Comparison of ENCODE assay signal across 19 cellular contexts in genomic region chr11:85483861-85484260, GRCh38.
A peak's percentile ranks its signal among the peaks of the same experiment; 100 is the strongest.
DNase-seq lines count a peak whose midpoint lies in the region; ATAC-seq and TF ChIP-seq lines count a peak whose summit lies in the region.
"Had no signal": no experiment of that assay in that cellular context is flagged by ENCODE, and none has a peak within 500 bp of the region (broad histone marks: within the 10 kb centered on the region; RNA-seq: fewer than 3 reads in every experiment).

No MANE protein-coding gene starts in this region.

- WGBS in neuronal stem cell (ENCODE audit: extremely low coverage in 2 of 2, insufficient read length in 2 of 2, insufficient replicate concordance in 1 of 2), 2 donors = no CpG with 5 or more reads among the region's 20 CpGs

- H3K9ac ChIP-seq in neuronal stem cell (ENCODE audit: low read depth, low read length, poor library complexity) = no peak overlapping the region

- H3K79me1 ChIP-seq in neuronal stem cell (ENCODE audit: low read depth, low read length) = no peaks in the 10 kb centered on the region

- TF ChIP-seq CTCF in AG09319 (IDR thresholded peaks at IDR 0.05; ENCODE audit: low read depth, low read length) (no peak), fibroblast of the aortic adventitia (IDR thresholded peaks at IDR 0.05; ENCODE audit: insufficient read depth, low read length) (no peak)

- no peak overlapping the region for H2BK15ac ChIP-seq in neuronal stem cell (ENCODE audit: low read length)

- H3K14ac ChIP-seq in neuronal stem cell (ENCODE audit: low read length) = no peak overlapping the region

- no peaks in the 10 kb centered on the region for H3K4me1 ChIP-seq in neuronal stem cell (ENCODE audit: control insufficient read depth in 2 of 2, insufficient read depth in 1 of 2, low read depth in 1 of 2, low read length in 2 of 2)

- no peak overlapping the region for H4K8ac ChIP-seq in neuronal stem cell (ENCODE audit: low read depth, low read length)

- H3K9me3 ChIP-seq in neuronal stem cell (replicated peaks in 1 of 2; ENCODE audit: control insufficient read depth in 2 of 2, insufficient read depth in 1 of 2, low read depth in 1 of 2, low read length in 2 of 2) = peaks cover 0 to 5% of the 10 kb centered on the region in 2 donors

- no peak overlapping the region for H2BK12ac ChIP-seq in neuronal stem cell (ENCODE audit: low read length)

- H3K36me3 ChIP-seq in neuronal stem cell (replicated peaks in 1 of 2; ENCODE audit: control insufficient read depth in 2 of 2, insufficient read depth in 2 of 2, low read length in 2 of 2) = no peaks in the 10 kb centered on the region
- H3K36me3 ChIP-seq: MG63 had no signal

- H2AFZ ChIP-seq in neuronal stem cell (ENCODE audit: low read length) = no peak overlapping the region

- H4K91ac ChIP-seq in neuronal stem cell (ENCODE audit: low read depth, low read length, poor library complexity) = no peak overlapping the region

- H3K4ac ChIP-seq in neuronal stem cell (ENCODE audit: low read length) = no peak overlapping the region

- no peak overlapping the region for H3K23ac ChIP-seq in neuronal stem cell (ENCODE audit: low read depth, low read length, poor library complexity)

- no peak overlapping the region for H2AK5ac ChIP-seq in neuronal stem cell (ENCODE audit: low read depth, low read length)

- H2BK120ac ChIP-seq in neuronal stem cell (ENCODE audit: low read depth, low read length) = no peak overlapping the region

- H3K4me3 ChIP-seq in fibroblast of the aortic adventitia (ENCODE audit: low read depth, low read length) (no peak overlapping the region), neuronal stem cell (ENCODE audit: low read length in 2 of 2) (no peak overlapping the region)
- H3K4me3 ChIP-seq: MG63 had no signal

- H3K18ac ChIP-seq in neuronal stem cell (ENCODE audit: low read length) = no peak overlapping the region

- no peaks in the 10 kb centered on the region for H3K27me3 ChIP-seq in neuronal stem cell (ENCODE audit: control insufficient read depth in 3 of 3, insufficient read depth in 3 of 3, low read depth in 1 of 3, low read length in 3 of 3)
- H3K27me3 ChIP-seq: MG63 had no signal

- no peak overlapping the region for H3K27ac ChIP-seq in neuronal stem cell (replicated peaks; ENCODE audit: low read length)

- peak; percentile 32 for DNase-seq in AG09319 (ENCODE audit: extremely low read depth, low read depth)
- peak; percentile 8 for DNase-seq in astrocyte of the hippocampus (ENCODE audit: low read depth, low spot score)
- peak; percentile 0 for DNase-seq in fibroblast of the aortic adventitia (ENCODE audit: low read depth)
- DNase-seq in neuronal stem cell (ENCODE audit: low spot score) = peak; percentile 17
- DNase-seq in AG08396 (ENCODE audit: low spot score) = no peak
- DNase-seq in NCI-H748 (lab: John Stamatoyannopoulos, UW; ENCODE audit: unreplicated experiment) = no peak
- no peak for DNase-seq in HuH-7.5 (ENCODE audit: low spot score)
- DNase-seq: C1 segment of cervical spinal cord, GOT3, Karpas-422, MG63, NCI-H1048, NCI-H1436, NCI-H1930, NCI-H526 treated with DMSO at 0.1 percent for 48 hours had no signal

- no peak overlapping the region for H2BK5ac ChIP-seq in neuronal stem cell (ENCODE audit: low read length)

- H3K4me2 ChIP-seq in neuronal stem cell (ENCODE audit: insufficient read depth, low read length, poor library complexity, severe bottlenecking) = no peak overlapping the region

- ATAC-seq in HG02798 (IDR thresholded peaks at IDR 0.05; ENCODE audit: poor library complexity, unreplicated experiment) = no peak
- ATAC-seq: HCT116, Panc1, Right ventricle myocardium inferior had no signal

Comparison
In these comparisons a context has a peak if more than half of its experiments do, and no peak if none do; other contexts are left out.
1. DNase-seq: peak in AG09319 (single experiment), astrocyte of the hippocampus (single experiment), fibroblast of the aortic adventitia (single experiment) and neuronal stem cell (single experiment); none in AG08396 (single experiment), NCI-H748 (single experiment) and HuH-7.5 (single experiment).